8 cellular contexts compared by ENCODE assay signal in the genomic region with DNA sequence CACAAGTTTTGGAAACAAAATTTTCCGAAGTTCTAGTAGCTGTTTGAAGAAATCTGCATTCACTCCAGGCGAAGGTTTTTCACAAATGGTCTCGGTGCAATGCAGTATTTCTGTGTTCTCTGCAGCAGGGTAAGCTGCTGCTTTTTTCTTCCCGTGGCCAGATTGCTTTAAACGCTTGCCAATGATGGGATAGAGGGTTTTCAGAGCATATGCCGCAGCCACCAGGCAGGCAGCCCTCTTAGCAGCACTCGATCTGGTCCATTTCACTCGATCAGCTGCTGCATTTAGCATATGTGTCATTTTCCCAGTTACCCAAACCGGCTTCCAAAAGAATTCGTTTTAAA. TPM values are rescaled to one million over a fixed set of nuclear protein-coding genes. Genes with fewer than 3 reads are reported as not detected.
A peak's percentile ranks its signal among the peaks of the same experiment; 100 is the strongest.
DNase-seq lines count a peak whose midpoint lies in the region; ATAC-seq, FAIRE-seq and TF ChIP-seq lines count a peak whose summit lies in the region.

No MANE protein-coding gene starts in this region.

- no peak overlapping the region for H3K4me3 Mint-ChIP-seq in natural killer cell
- no peak overlapping the region for H3K4me3 Mint-ChIP-seq in natural killer cell treated with Interleukin-12 subunit alpha and Interleukin-12 subunit beta and Interleukin-15 and Interleukin-18, amount 100 ng/mL, for 72 hours

- H3K4me1 Mint-ChIP-seq in natural killer cell: peaks cover 0 to 5% of the 10 kb centered on the region in 2 donors
- H3K4me1 Mint-ChIP-seq in natural killer cell treated with Interleukin-12 subunit alpha and Interleukin-12 subunit beta and Interleukin-15 and Interleukin-18, amount 100 ng/mL, for 72 hours (ENCODE audit: low read depth in 2 of 2): peaks cover 24% of the 10 kb centered on the region in 2 donors

- DNase-seq in natural killer cell (no peak), PC-3 (no peak), epithelial cell of esophagus (ENCODE audit: low read depth) (peak; percentile 5), pancreas (no peak), Kasumi-1 (lab: John Stamatoyannopoulos, UW) (no peak), NCI-H510A treated with DMSO at 0.1 percent for 48 hours (lab: John Stamatoyannopoulos, UW) (no peak)
- no peak for DNase-seq in natural killer cell treated with Interleukin-12 subunit alpha and Interleukin-12 subunit beta and Interleukin-15 and Interleukin-18, amount 100 ng/mL, for 72 hours (ENCODE audit: low spot score)

- H3F3A ChIP-seq in PC-3 (ENCODE audit: low read length, unreplicated experiment): no peaks in the 10 kb centered on the region

- POLR2A ChIA-PET in PC-3 (lab: Charles Lee; ENCODE audit: unreplicated experiment): no interaction called here

- peak overlapping the region; percentile 79 for H3K4me3 ChIP-seq in PC-3 (ENCODE audit: low read length)
- peak overlapping the region; percentile 39 for H3K4me3 ChIP-seq in epithelial cell of esophagus (ENCODE audit: low read length)
- peak overlapping the region in 2 of 4 donors; percentile 29 to 39 for H3K4me3 ChIP-seq in pancreas

- H3K9me3 Mint-ChIP-seq in natural killer cell: no peaks in the 10 kb centered on the region
- no peaks in the 10 kb centered on the region for H3K9me3 Mint-ChIP-seq in natural killer cell treated with Interleukin-12 subunit alpha and Interleukin-12 subunit beta and Interleukin-15 and Interleukin-18, amount 100 ng/mL, for 72 hours

- H2AFZ ChIP-seq in PC-3 (ENCODE audit: low read length): peak overlapping the region; percentile 98

- H3K36me3 Mint-ChIP-seq in natural killer cell: no peaks in the 10 kb centered on the region
- H3K36me3 Mint-ChIP-seq in natural killer cell treated with Interleukin-12 subunit alpha and Interleukin-12 subunit beta and Interleukin-15 and Interleukin-18, amount 100 ng/mL, for 72 hours: no peaks in the 10 kb centered on the region

- ATAC-seq in natural killer cell (peak; percentile 6 to 15 (median 7)), HG03025 (IDR thresholded peaks at IDR 0.05; ENCODE audit: low FRiP score, unreplicated experiment) (peak; percentile 4), PC-3 (peak; percentile 46), pancreas (peak in 3 of 4 donors; percentile 42 to 58 (median 56))
- no peak for ATAC-seq in natural killer cell treated with Interleukin-12 subunit alpha and Interleukin-12 subunit beta and Interleukin-15 and Interleukin-18, amount 100 ng/mL, for 72 hours

- no peak overlapping the region for H3K27ac Mint-ChIP-seq in natural killer cell
- no peak overlapping the region for H3K27ac Mint-ChIP-seq in natural killer cell treated with Interleukin-12 subunit alpha and Interleukin-12 subunit beta and Interleukin-15 and Interleukin-18, amount 100 ng/mL, for 72 hours

- no peaks in the 10 kb centered on the region for H3K27me3 ChIP-seq in PC-3 (ENCODE audit: low read length)
- no peaks in the 10 kb centered on the region for H3K27me3 ChIP-seq in pancreas

- H4K20me1 ChIP-seq in PC-3 (ENCODE audit: low read length): no peaks in the 10 kb centered on the region

- H3K36me3 ChIP-seq in PC-3 (ENCODE audit: low read depth, low read length): no peaks in the 10 kb centered on the region
- H3K36me3 ChIP-seq in pancreas: no peaks in the 10 kb centered on the region

- H3K9me3 ChIP-seq in PC-3 (ENCODE audit: low read length) (no peaks in the 10 kb centered on the region), pancreas (no peaks in the 10 kb centered on the region)

- WGBS in pancreas, 2 donors: 20 to 24% methylated on average over 10 of the region's 10 CpGs

- H3K27ac ChIP-seq in PC-3 (ENCODE audit: low read length): no peak overlapping the region
- H3K27ac ChIP-seq in pancreas: no peak overlapping the region

- intact Hi-C loops in natural killer cell (cut with micrococcal nuclease): loop anchor here (1.0 kb wide), 1 partner anchor 9 kb away; no protein-coding TSS in a partner anchor
- intact Hi-C loops in PC-3 (cut with micrococcal nuclease): no loop called here
- intact Hi-C loops in pancreas (cut with DNase I): no loop called here

- BruUV-seq in PC-3 (replicated peaks; lab: Mats Ljungman, UMichigan): no TSS peak

- peak overlapping the region; percentile 86 for H3K4me2 ChIP-seq in PC-3 (ENCODE audit: low read length)

- no peaks in the 10 kb centered on the region for H3K9me2 ChIP-seq in PC-3 (replicated peaks; ENCODE audit: low read length)

- CTCF ChIA-PET in PC-3 (lab: Charles Lee): interaction anchor here (0.6 to 0.9 kb wide), 4 partner anchors 9 to 345 kb away, joined by 3 to 6 read pairs (median 4); no protein-coding TSS in a partner anchor

- no peaks in the 10 kb centered on the region for H3K79me2 ChIP-seq in PC-3 (ENCODE audit: low read length)

- no peak for FAIRE-seq in pancreas (lab: Jason Lieb, UNC)

- no peak overlapping the region for H3K9ac ChIP-seq in PC-3 (ENCODE audit: low read length)

- no peaks in the 10 kb centered on the region for H3K27me3 Mint-ChIP-seq in natural killer cell (ENCODE audit: low read depth in 2 of 2)
- peaks cover 0 to 2% of the 10 kb centered on the region in 2 donors for H3K27me3 Mint-ChIP-seq in natural killer cell treated with Interleukin-12 subunit alpha and Interleukin-12 subunit beta and Interleukin-15 and Interleukin-18, amount 100 ng/mL, for 72 hours

- H3K4me1 ChIP-seq in PC-3 (ENCODE audit: insufficient read depth, low read length) (peaks cover 5% of the 10 kb centered on the region; the same call in 1 of the 2 replicates), pancreas (peaks cover 0 to 6% (median 3%) of the 10 kb centered on the region in 3 donors)

- TF ChIP-seq CTCF in natural killer cell (IDR thresholded peaks at IDR 0.05) (no peak), PC-3 (conservative IDR thresholded peaks at IDR 0.05; ENCODE audit: low read depth, low read length) (no peak), epithelial cell of esophagus (IDR thresholded peaks at IDR 0.05; ENCODE audit: insufficient read depth, low read depth, low read length, missing control alignments) (no peak), pancreas (IDR thresholded peaks at IDR 0.05) (no peak)

RNA-seq across cellular contexts. Expression of gene ABCD2, which starts 0.3 kb away (rescaled TPM):
- total RNA-seq in natural killer cell (1 to 10 TPM in 1 of 3 donors, under 1 TPM in 2; 0.35 to 2.4 (median 0.75) TPM), PC-3 (2014; rRNA removed) (not detected in 2 replicates), pancreas (under 1 TPM in 5 of 6 donors, not detected in 1; 0.03 to 0.38 (median 0.06) TPM)
- total RNA-seq in natural killer cell treated with Interleukin-12 subunit alpha and Interleukin-12 subunit beta and Interleukin-15 and Interleukin-18, amount 100 ng/mL, for 72 hours: 1 to 10 TPM in 1 of 2 donors, under 1 TPM in 1; 0.45 to 3.1 TPM
- polyA plus RNA-seq in pancreas: under 1 TPM; 0.04 to 0.05 TPM

Comparison
In these comparisons a context has a peak if more than half of its experiments do, and no peak if none do; other contexts are left out.
1. ATAC-seq: peak in natural killer cell (3 of 3), HG03025 (single experiment), PC-3 (single experiment) and pancreas (3 of 4); none in natural killer cell treated with Interleukin-12 subunit alpha and Interleukin-12 subunit beta and Interleukin-15 and Interleukin-18, amount 100 ng/mL, for 72 hours (0 of 2).